16 cellular contexts compared by ENCODE assay signal in the genomic region with DNA sequence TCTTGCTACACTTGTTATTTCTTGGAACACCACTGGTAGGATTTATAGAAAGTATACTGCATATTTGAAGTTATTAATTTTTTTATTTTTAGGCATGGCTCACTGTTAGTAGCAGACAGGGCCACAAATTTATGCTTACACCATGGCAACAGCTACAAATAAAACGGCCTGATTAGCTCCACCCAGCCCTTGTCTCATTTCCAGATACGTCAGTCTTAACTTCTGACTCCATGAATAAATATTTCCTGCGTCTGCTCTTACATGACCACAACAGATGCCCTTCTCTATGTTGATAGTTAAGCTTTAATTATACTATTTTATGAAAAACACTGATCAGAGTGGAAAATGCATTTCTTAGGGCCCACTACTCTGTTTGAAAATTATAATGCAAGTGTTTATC.
DNase-seq lines count a peak whose midpoint lies in the region; ATAC-seq and TF ChIP-seq lines count a peak whose summit lies in the region.
"Had no signal": no experiment of that assay in that cellular context is flagged by ENCODE, and none has a peak within 500 bp of the region (broad histone marks: within the 10 kb centered on the region; RNA-seq: fewer than 3 reads in every experiment).

No MANE protein-coding gene starts in this region.

- H3K4me3 ChIP-seq in heart left ventricle, result no peak overlapping the region
- H3K4me3 ChIP-seq: A549, K562, upper lobe of left lung had no signal

- H3K4me1 ChIP-seq in heart left ventricle (peaks cover 0 to 4% (median 1%) of the 10 kb centered on the region in 12 donors), foreskin keratinocyte (no peaks in the 10 kb centered on the region)
- H3K4me1 ChIP-seq: A549 had no signal

- peaks cover 0 to 8% (median 0%) of the 10 kb centered on the region in 9 donors for H3K27me3 ChIP-seq in heart left ventricle
- H3K27me3 ChIP-seq in foreskin keratinocyte, result peaks cover 39% of the 10 kb centered on the region
- H3K27me3 ChIP-seq: upper lobe of left lung had no signal

- TF ChIP-seq CTCF in heart left ventricle (IDR thresholded peaks at IDR 0.05), result no peak
- TF ChIP-seq CTCF in foreskin keratinocyte (conservative IDR thresholded peaks at IDR 0.05), result no peak

- no peak overlapping the region for H3K27ac ChIP-seq in heart left ventricle
- no peak overlapping the region for H3K27ac ChIP-seq in foreskin keratinocyte
- H3K27ac ChIP-seq: A549, upper lobe of left lung had no signal

- TF ChIP-seq POLR2A in heart left ventricle (IDR thresholded peaks at IDR 0.05), result no peak

- intact Hi-C loops in heart left ventricle (cut with DNase I), result no loop called here
- intact Hi-C loops in cardiac septum (cut with DNase I), result no loop called here

- 31 to 36% (median 33%) methylated on average over 3 of the region's 3 CpGs for WGBS in heart left ventricle, 4 donors

- DNase-seq in heart left ventricle (no peak), cardiac septum (ENCODE audit: low spot score) (no peak), amniotic epithelial cell (ENCODE audit: low read depth) (peak; percentile 81), foreskin keratinocyte (peak; percentile 37 to 68), stromal cell of bone marrow (ENCODE audit: low read depth) (peak; percentile 55), NCI-H82 treated with DMSO at 0.1 percent for 48 hours (lab: John Stamatoyannopoulos, UW; ENCODE audit: unreplicated experiment) (no peak), ureter (ENCODE audit: low spot score) (no peak)
- DNase-seq: activated CD4-positive, alpha-beta memory T cell treated with anti-CD3 and anti-CD28 coated beads for 36 hours; activated T-cell treated with anti-CD3 and anti-CD28 coated beads, Interleukin-2, amount 50 U/mL, for 48 hours; naive B cell; NCI-H1417; stimulated activated naive CD4-positive, alpha-beta T cell treated with Interleukin-2 at 50 U/mL for 16 hours; upper lobe of left lung had no signal

- no peaks in the 10 kb centered on the region for H3K36me3 ChIP-seq in heart left ventricle
- H3K36me3 ChIP-seq: upper lobe of left lung had no signal

- ATAC-seq in heart left ventricle, result peak; percentile 42 to 94 (median 84)
- peak; percentile 93 for ATAC-seq in foreskin keratinocyte
- ATAC-seq in HG03135 (IDR thresholded peaks at IDR 0.05; ENCODE audit: unreplicated experiment), result no peak
- ATAC-seq: A549, K562 had no signal

- no peaks in the 10 kb centered on the region for H3K9me3 ChIP-seq in heart left ventricle
- H3K9me3 ChIP-seq: A549, upper lobe of left lung had no signal

Comparison
In these comparisons a context has a peak if more than half of its experiments do, and no peak if none do; other contexts are left out.
1. DNase-seq: peak in amniotic epithelial cell (single experiment), foreskin keratinocyte (2 of 2) and stromal cell of bone marrow (single experiment); none in heart left ventricle (0 of 5), cardiac septum (single experiment), NCI-H82 treated with DMSO at 0.1 percent for 48 hours (single experiment) and ureter (single experiment).